Comparison of ENCODE assay signal across 18 cellular contexts in the genomic region with DNA sequence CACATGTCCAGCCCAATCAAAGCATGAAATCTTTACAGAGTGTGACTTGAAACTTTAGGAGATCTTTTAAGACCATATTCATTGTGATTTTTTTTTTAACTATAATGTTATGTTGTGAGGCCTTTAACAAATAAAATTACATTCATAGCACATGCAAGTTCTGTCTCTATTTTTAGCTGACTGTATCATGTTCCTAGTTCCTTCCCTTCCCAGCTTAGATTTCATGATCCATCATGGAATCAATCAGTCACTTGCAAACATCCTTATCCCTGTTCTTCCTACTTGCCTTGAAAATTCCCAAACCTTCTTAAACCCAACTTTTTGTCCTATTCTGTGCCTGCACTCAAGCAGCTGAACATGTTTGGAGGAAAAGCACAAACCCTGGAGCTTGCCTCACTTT.
DNase-seq lines count a peak whose midpoint lies in the region; ATAC-seq, FAIRE-seq and TF ChIP-seq lines count a peak whose summit lies in the region.
"Had no signal": no experiment of that assay in that cellular context is flagged by ENCODE, and none has a peak within 500 bp of the region (broad histone marks: within the 10 kb centered on the region; RNA-seq: fewer than 3 reads in every experiment).

No MANE protein-coding gene starts in this region.

- H3K4me1 ChIP-seq in psoas muscle: peaks cover 9% of the 10 kb centered on the region
- H3K4me1 ChIP-seq: A549 had no signal

- no peaks in the 10 kb centered on the region for H3K27me3 Mint-ChIP-seq in central memory CD8-positive, alpha-beta T cell
- H3K27me3 Mint-ChIP-seq in memory B cell: no peaks in the 10 kb centered on the region
- H3K27me3 Mint-ChIP-seq: CD4-positive, alpha-beta T cell had no signal

- H3K9me3 ChIP-seq in psoas muscle: no peaks in the 10 kb centered on the region
- H3K9me3 ChIP-seq: A549 had no signal

- FAIRE-seq in GM12892 (lab: Jason Lieb, UNC): peak; percentile 50
- FAIRE-seq: H1 had no signal

- no peak for TF ChIP-seq CTCF in psoas muscle (IDR thresholded peaks at IDR 0.05)

- H3K27ac Mint-ChIP-seq in central memory CD8-positive, alpha-beta T cell (ENCODE audit: low read depth): peak overlapping the region; percentile 29
- peak overlapping the region; percentile 6 for H3K27ac Mint-ChIP-seq in memory B cell
- H3K27ac Mint-ChIP-seq: CD4-positive, alpha-beta T cell had no signal

- DNase-seq in GM12892 (ENCODE audit: insufficient read length) (no peak), memory B cell (ENCODE audit: low spot score in 2 of 2) (no peak), psoas muscle (no peak), SW480 (ENCODE audit: low spot score) (no peak), cardiac septum (ENCODE audit: low spot score) (no peak)
- DNase-seq in central memory CD8-positive, alpha-beta T cell (ENCODE audit: low spot score in 2 of 2): no peak
- DNase-seq in stimulated activated CD4-positive, alpha-beta T cell treated with anti-CD3 and anti-CD28 coated beads, Interleukin-15, amount 100 ng/mL, for 24 hours: no peak
- DNase-seq: AML-193; CD4-positive, alpha-beta T cell; DMS153; DMS79; GF-D8; H9 had no signal

- no peak overlapping the region for H3K27ac ChIP-seq in psoas muscle
- H3K27ac ChIP-seq: 22Rv1, A549, C4-2B had no signal

- H3K36me3 Mint-ChIP-seq in central memory CD8-positive, alpha-beta T cell (ENCODE audit: insufficient read depth): peaks cover 2% of the 10 kb centered on the region
- peaks cover 24% of the 10 kb centered on the region for H3K36me3 Mint-ChIP-seq in memory B cell

- peaks cover 5% of the 10 kb centered on the region for H3K4me1 Mint-ChIP-seq in central memory CD8-positive, alpha-beta T cell
- H3K4me1 Mint-ChIP-seq in memory B cell: peaks cover 7% of the 10 kb centered on the region

- H3K9me3 Mint-ChIP-seq in central memory CD8-positive, alpha-beta T cell: no peaks in the 10 kb centered on the region
- no peaks in the 10 kb centered on the region for H3K9me3 Mint-ChIP-seq in memory B cell
- H3K9me3 Mint-ChIP-seq: CD4-positive, alpha-beta T cell; H9 had no signal

- H3K4me3 Mint-ChIP-seq in central memory CD8-positive, alpha-beta T cell: no peak overlapping the region
- no peak overlapping the region for H3K4me3 Mint-ChIP-seq in memory B cell
- H3K4me3 Mint-ChIP-seq: CD4-positive, alpha-beta T cell; H9 had no signal

- no peaks in the 10 kb centered on the region for H3K27me3 ChIP-seq in psoas muscle (ENCODE audit: insufficient read depth in 3 of 3, low read length in 2 of 3)

- ATAC-seq in central memory CD8-positive, alpha-beta T cell (replicated peaks; ENCODE audit: extremely low read depth, poor library complexity, severe bottlenecking): no peak
- ATAC-seq in memory B cell (ENCODE audit: low read depth) (no peak), psoas muscle (peak in 3 of 4 donors; percentile 30 to 71 (median 40)), HG02981 (IDR thresholded peaks at IDR 0.05; ENCODE audit: unreplicated experiment) (no peak)
- ATAC-seq: A549 had no signal

- intact Hi-C loops in psoas muscle (cut with DNase I) (no loop called here), cardiac septum (cut with DNase I) (no loop called here)

- H3K4me3 ChIP-seq in psoas muscle: no peak overlapping the region
- H3K4me3 ChIP-seq: A549 had no signal

- H3K36me3 ChIP-seq in psoas muscle (ENCODE audit: insufficient read depth in 1 of 2, low read depth in 1 of 2): peaks cover 0 to 10% of the 10 kb centered on the region in 2 donors

- no peak for TF ChIP-seq POLR2A in GM12892 (IDR thresholded peaks at IDR 0.05; ENCODE audit: low read depth, low read length)

Comparison
In these comparisons a context has a peak if more than half of its experiments do, and no peak if none do; other contexts are left out.
1. ATAC-seq: peak in psoas muscle (3 of 4); none in central memory CD8-positive, alpha-beta T cell (single experiment), memory B cell (single experiment) and HG02981 (single experiment).